In genomic region chr1:55031098-55031497, GRCh38 we compare ENCODE assay signal across 2 cellular contexts. TPM values are rescaled to one million over a fixed set of nuclear protein-coding genes. Genes with fewer than 3 reads are reported as not detected.
"Had no signal": no experiment of that assay in that cellular context is flagged by ENCODE, and none has a peak within 500 bp of the region (broad histone marks: within the 10 kb centered on the region; RNA-seq: fewer than 3 reads in every experiment).

No MANE protein-coding gene starts in this region.

RNA-seq across cellular contexts. Expression of gene PCSK9, which starts 8.2 kb away (rescaled TPM):
- total RNA-seq: G401 had no signal

RNA-seq across cellular contexts. Expression of gene BSND, which starts 32.4 kb away (rescaled TPM):
- total RNA-seq: G401, GM12878 had no signal
- polyA plus RNA-seq: GM12878 had no signal

RNA-seq across cellular contexts. Expression of gene TMEM61, which starts 50.7 kb away (rescaled TPM):
- total RNA-seq: G401, GM12878 had no signal
- polyA plus RNA-seq: GM12878 had no signal
